ENCODE assay signal across 8 cellular contexts in the genomic region with DNA sequence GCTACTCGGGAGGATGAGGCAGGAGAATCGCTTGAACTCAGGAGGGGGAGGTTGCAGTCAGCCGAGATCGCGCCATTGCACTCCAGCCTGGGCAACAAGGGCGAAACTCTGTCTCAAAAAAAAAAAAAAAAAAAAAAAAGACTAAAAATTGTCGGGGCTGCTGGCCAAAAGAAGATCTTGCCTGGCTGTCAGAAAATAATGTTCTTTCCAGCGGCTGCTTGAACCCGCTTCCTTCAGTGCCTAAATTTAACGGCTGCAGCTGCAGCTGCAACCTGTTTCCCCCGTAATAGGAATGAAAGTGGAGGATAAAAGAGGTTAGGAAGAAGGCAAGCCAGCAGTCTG. TPM values are rescaled to one million over a fixed set of nuclear protein-coding genes. Genes with fewer than 3 reads are reported as not detected.
DNase-seq lines count a peak whose midpoint lies in the region; ATAC-seq and TF ChIP-seq lines count a peak whose summit lies in the region.
"Not testable (repeated sequence)": the region's sequence is repeated elsewhere in the genome, so short reads cannot be mapped to it uniquely, and the experiment has no call there.

No MANE protein-coding gene starts in this region.

- WGBS in gastroesophageal sphincter (ENCODE audit: low coverage in 1 of 2), 2 donors: 0 to 40% methylated on average over 1 to 5 of the region's 11 CpGs
- WGBS in mesenchymal stem cell: 58% methylated on average over 11 of the region's 11 CpGs
- WGBS in psoas muscle, 3 donors: 0 to 1% (median 0%) methylated on average over 10 to 11 of the region's 11 CpGs
- WGBS in upper lobe of left lung, 2 donors: 0 to 4% methylated on average over 11 of the region's 11 CpGs

- peak overlapping the region; percentile 68 for H4K91ac ChIP-seq in mesenchymal stem cell (ENCODE audit: low read length)

- H3K18ac ChIP-seq in mesenchymal stem cell (ENCODE audit: low read depth in 1 of 2, low read length in 2 of 2): peak overlapping the region; percentile 38 to 83

- not testable (repeated sequence) for H3K9me3 ChIP-seq in NT2/D1 (ENCODE audit: insufficient read depth, low read length); gastroesophageal sphincter; mesenchymal stem cell (ENCODE audit: control insufficient read depth, low read length); psoas muscle; upper lobe of left lung

- peak overlapping the region; percentile 93 for H4K8ac ChIP-seq in mesenchymal stem cell (ENCODE audit: low read length)

- peak overlapping the region; percentile 98 for H3K4me2 ChIP-seq in mesenchymal stem cell (ENCODE audit: low read length, poor library complexity, severe bottlenecking)

- peaks cover 19% of the 10 kb centered on the region for H3K36me3 Mint-ChIP-seq in activated CD8-positive, alpha-beta memory T cell treated with anti-CD3 and anti-CD28 coated beads, Interleukin-2, amount 10 ng/mL, durations not matched to agents 7 days and 5 days

- H2AFZ ChIP-seq in mesenchymal stem cell (ENCODE audit: low read depth, low read length): peak overlapping the region; percentile 97

- peak overlapping the region; percentile 49 for H2BK120ac ChIP-seq in mesenchymal stem cell (ENCODE audit: low read depth, low read length)

- H3K4me1 Mint-ChIP-seq in activated CD8-positive, alpha-beta memory T cell treated with anti-CD3 and anti-CD28 coated beads, Interleukin-2, amount 10 ng/mL, durations not matched to agents 7 days and 5 days: peaks cover 41% of the 10 kb centered on the region

- peak overlapping the region; percentile 96 for H3K4me3 Mint-ChIP-seq in activated CD8-positive, alpha-beta memory T cell treated with anti-CD3 and anti-CD28 coated beads, Interleukin-2, amount 10 ng/mL, durations not matched to agents 7 days and 5 days

- peak overlapping the region; percentile 97 for H3K27ac Mint-ChIP-seq in activated CD8-positive, alpha-beta memory T cell treated with anti-CD3 and anti-CD28 coated beads, Interleukin-2, amount 10 ng/mL, durations not matched to agents 7 days and 5 days

- CTCF ChIA-PET in activated CD8-positive, alpha-beta memory T cell treated with anti-CD3 and anti-CD28 coated beads, Interleukin-2, amount 10 ng/mL, durations not matched to agents 7 days and 5 days (lab: Charles Lee): interaction anchor here (0.6 to 3.1 kb wide), 12 partner anchors 9 to 361 kb away, joined by 3 to 36 read pairs (median 4); partner anchors contain the start of genes NFKBIA, PPP2R3C and PRORP

- not testable (repeated sequence) for H2AK5ac ChIP-seq in mesenchymal stem cell (ENCODE audit: low read length, severe bottlenecking)

- H3K4me1 ChIP-seq in NT2/D1 (ENCODE audit: insufficient read depth, insufficient read length); mesenchymal stem cell (ENCODE audit: control insufficient read depth, insufficient read depth, low read depth, low read length): not testable (repeated sequence)
- H3K4me1 ChIP-seq in gastroesophageal sphincter (peaks cover 2 to 46% (median 21%) of the 10 kb centered on the region in 3 donors), psoas muscle (peaks cover 32% of the 10 kb centered on the region), upper lobe of left lung (peaks cover 32 to 52% (median 38%) of the 10 kb centered on the region in 4 donors)

- H3K9ac ChIP-seq in NT2/D1 (ENCODE audit: insufficient read length, low read depth) (peak overlapping the region; percentile 96), mesenchymal stem cell (ENCODE audit: low read length) (peak overlapping the region; percentile 97)

- peak overlapping the region; percentile 69 for H3K4me3 ChIP-seq in GM08714 (ENCODE audit: low read length)
- peak overlapping the region; percentile 94 for H3K4me3 ChIP-seq in NT2/D1 (ENCODE audit: insufficient read length, low read depth)
- H3K4me3 ChIP-seq in gastroesophageal sphincter: peak overlapping the region; percentile 63 to 97
- peak overlapping the region; percentile 32 to 90 for H3K4me3 ChIP-seq in mesenchymal stem cell (ENCODE audit: insufficient read depth in 1 of 2, low read depth in 1 of 2, low read length in 2 of 2)
- H3K4me3 ChIP-seq in psoas muscle: peak overlapping the region; percentile 83
- peak overlapping the region; percentile 45 to 90 (median 65) for H3K4me3 ChIP-seq in upper lobe of left lung

- H3K79me1 ChIP-seq in mesenchymal stem cell (replicated peaks; ENCODE audit: low read length, poor library complexity, severe bottlenecking): not testable (repeated sequence)

- peak overlapping the region in 1 of 2 experiments; percentile 88 for H3K4ac ChIP-seq in mesenchymal stem cell (ENCODE audit: low read depth in 1 of 2, low read length in 2 of 2)

- TF ChIP-seq POLR2A in gastroesophageal sphincter (IDR thresholded peaks at IDR 0.05); upper lobe of left lung (IDR thresholded peaks at IDR 0.05): not testable (repeated sequence)

- intact Hi-C loops in psoas muscle (cut with DNase I): loop anchor here (1.0 to 10.0 kb wide), 5 partner anchors 91 to 147 kb away; partner anchors contain the start of gene NFKBIA (in 2 of the 2)

- not testable (repeated sequence) for H3K27me3 Mint-ChIP-seq in activated CD8-positive, alpha-beta memory T cell treated with anti-CD3 and anti-CD28 coated beads, Interleukin-2, amount 10 ng/mL, durations not matched to agents 7 days and 5 days

- peaks cover 21% of the 10 kb centered on the region for H3K36me3 ChIP-seq in NT2/D1 (ENCODE audit: insufficient read depth, insufficient read length, low read length)
- not testable (repeated sequence) for H3K36me3 ChIP-seq in gastroesophageal sphincter; psoas muscle (ENCODE audit: insufficient read depth in 1 of 2, low read depth in 1 of 2); upper lobe of left lung
- peaks cover 3 to 12% of the 10 kb centered on the region in 2 experiments for H3K36me3 ChIP-seq in mesenchymal stem cell (ENCODE audit: control insufficient read depth in 1 of 2, insufficient read depth in 2 of 2, low read depth in 1 of 2, low read length in 2 of 2)

- not testable (repeated sequence) for H3K27me3 ChIP-seq in NT2/D1 (ENCODE audit: insufficient read depth, insufficient read length); gastroesophageal sphincter; mesenchymal stem cell (ENCODE audit: control insufficient read depth in 1 of 2, insufficient read depth in 1 of 2, low read length in 2 of 2); psoas muscle (ENCODE audit: insufficient read depth in 3 of 3, low read length in 2 of 3); upper lobe of left lung

- not testable (repeated sequence) for H2BK12ac ChIP-seq in mesenchymal stem cell (ENCODE audit: low read length in 2 of 2)

- H2BK15ac ChIP-seq in mesenchymal stem cell (ENCODE audit: low read depth, poor library complexity, severe bottlenecking): not testable (repeated sequence)

- not testable (repeated sequence) for DNase-seq in NT2/D1 (ENCODE audit: low read depth, low spot score); activated CD8-positive, alpha-beta memory T cell treated with anti-CD3 and anti-CD28 coated beads, Interleukin-2, amount 10 ng/mL, durations not matched to agents 7 days and 5 days; mesenchymal stem cell; psoas muscle; upper lobe of left lung
- DNase-seq in caudate nucleus (lab: John Stamatoyannopoulos, UW): peak in 3 of 61 donors; percentile 3 to 35 (median 32)

- H3K14ac ChIP-seq in mesenchymal stem cell (ENCODE audit: low read length in 2 of 2): peak overlapping the region in 1 of 2 experiments; percentile 55

- TF ChIP-seq EP300 in gastroesophageal sphincter (IDR thresholded peaks at IDR 0.05); upper lobe of left lung (IDR thresholded peaks at IDR 0.05): not testable (repeated sequence)

- H3K23ac ChIP-seq in mesenchymal stem cell (ENCODE audit: low read length in 2 of 2): not testable (repeated sequence)

- H3K27ac ChIP-seq in caudate nucleus (ENCODE audit: low read depth, low read length) (peak overlapping the region; percentile 81), gastroesophageal sphincter (peak overlapping the region in 3 of 4 donors; percentile 88 to 94 (median 93)), mesenchymal stem cell (ENCODE audit: low read length, poor library complexity, severe bottlenecking) (peak overlapping the region; percentile 77), psoas muscle (peak overlapping the region; percentile 92), upper lobe of left lung (peak overlapping the region; percentile 93 to 99 (median 96))

- TF ChIP-seq CTCF in gastroesophageal sphincter (IDR thresholded peaks at IDR 0.05); psoas muscle (IDR thresholded peaks at IDR 0.05); upper lobe of left lung (IDR thresholded peaks at IDR 0.05): not testable (repeated sequence)

- peak overlapping the region; percentile 61 for H2BK5ac ChIP-seq in mesenchymal stem cell (ENCODE audit: low read depth, low read length, poor library complexity, severe bottlenecking)

- not testable (repeated sequence) for H3K9me3 Mint-ChIP-seq in activated CD8-positive, alpha-beta memory T cell treated with anti-CD3 and anti-CD28 coated beads, Interleukin-2, amount 10 ng/mL, durations not matched to agents 7 days and 5 days (ENCODE audit: low read depth)

- ATAC-seq in activated CD8-positive, alpha-beta memory T cell treated with anti-CD3 and anti-CD28 coated beads, Interleukin-2, amount 10 ng/mL, durations not matched to agents 7 days and 5 days; gastroesophageal sphincter; upper lobe of left lung (ENCODE audit: low FRiP score in 2 of 2): not testable (repeated sequence)
- ATAC-seq in psoas muscle: peak in 1 of 4 donors; percentile 14

RNA-seq across cellular contexts. Expression of gene PSMA6, which starts 0.5 kb away (rescaled TPM):
- 100 to 1,000 TPM; 251 to 299 TPM for total RNA-seq in activated CD8-positive, alpha-beta memory T cell treated with anti-CD3 and anti-CD28 coated beads, Interleukin-2, amount 10 ng/mL, durations not matched to agents 7 days and 5 days
- total RNA-seq in gastroesophageal sphincter: 100 to 1,000 TPM in 3 of 4 donors, 10 to 100 TPM in 1; 97.4 to 157 (median 133) TPM
- 290 TPM for polyA plus RNA-seq in mesenchymal stem cell (2013, experiment 1 of 2)
- 302 TPM for polyA plus RNA-seq in mesenchymal stem cell (2013, experiment 2 of 2)
- 100 to 1,000 TPM; 176 to 276 (median 262) TPM for total RNA-seq in psoas muscle
- 100 to 1,000 TPM; 328 to 653 (median 448) TPM for polyA plus RNA-seq in psoas muscle
- total RNA-seq in upper lobe of left lung: 100 to 1,000 TPM in 4 of 6 donors, 10 to 100 TPM in 2; 63.9 to 213 (median 162) TPM
